ENCODE assay signal across 7 cellular contexts in the genomic region with DNA sequence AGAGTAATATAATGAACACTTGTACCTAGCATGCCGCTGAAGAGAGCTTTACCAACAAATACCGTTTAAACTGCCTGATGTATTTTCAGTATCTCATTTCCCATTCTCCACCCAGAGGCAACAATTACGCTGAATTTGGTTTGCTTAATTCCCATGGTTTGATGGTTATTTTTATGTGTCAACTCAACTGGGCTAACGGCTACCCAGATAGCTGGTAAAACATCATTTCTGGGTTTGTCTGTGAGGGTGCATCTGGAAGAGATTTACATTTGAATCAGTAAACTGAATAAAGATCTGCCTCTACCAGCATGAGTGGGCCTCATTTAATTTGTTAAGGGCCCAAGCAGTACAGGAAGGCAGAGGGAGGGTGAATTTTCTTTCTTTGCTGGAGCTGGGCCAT.
"Had no signal": no experiment of that assay in that cellular context is flagged by ENCODE, and none has a peak within 500 bp of the region (broad histone marks: within the 10 kb centered on the region; RNA-seq: fewer than 3 reads in every experiment).

No MANE protein-coding gene starts in this region.

- DNase-seq: GM23248, GOT3, H7, HFFc6 had no signal

- H3K4me3 Mint-ChIP-seq: HFFc6 had no signal

- ATAC-seq: HCT116 had no signal

- H3K9ac ChIP-seq: GM23248 had no signal

- H3K36me3 ChIP-seq: HAP-1 had no signal

- H3K4me3 ChIP-seq: GM23248, HAP-1 had no signal

- H3K27ac Mint-ChIP-seq: HFFc6 had no signal

- H3K27ac ChIP-seq: GM23248, HL-60 had no signal

- H2AFZ ChIP-seq: GM23248 had no signal
